In genomic region chr2:145546091-145546490, GRCh38 we compare ENCODE assay signal across 21 cellular contexts.
DNase-seq lines count a peak whose midpoint lies in the region; ATAC-seq and TF ChIP-seq lines count a peak whose summit lies in the region.
"Had no signal": no experiment of that assay in that cellular context is flagged by ENCODE, and none has a peak within 500 bp of the region (broad histone marks: within the 10 kb centered on the region; RNA-seq: fewer than 3 reads in every experiment).

No MANE protein-coding gene starts in this region.

- POLR2A ChIA-PET in HCT116 (lab: Charles Lee): no interaction called here

- TF ChIP-seq CTCF in HCT116 (IDR thresholded peaks at IDR 0.05 in 2 of 3, conservative IDR thresholded peaks at IDR 0.05 in 1 of 3; ENCODE audit: borderline replicate concordance in 1 of 3, insufficient read depth in 1 of 3, low read depth in 2 of 3, low read length in 2 of 3) (peak; percentile 19 to 55 (median 31); a peak in 4 of 6 replicates), astrocyte of the cerebellum (IDR thresholded peaks at IDR 0.05; ENCODE audit: low read depth, low read length, missing control alignments) (peak; percentile 44)

- RAD21 ChIA-PET in HCT116 (lab: Charles Lee; ENCODE audit: low non-redundant PET in 1 of 2, low total read pairs in 2 of 2, uncharacterized antibody in 2 of 2, unreplicated experiment in 2 of 2): no interaction called here

- peak; percentile 63 for ATAC-seq in HCT116
- no peak for ATAC-seq in HG02938 (IDR thresholded peaks at IDR 0.05; ENCODE audit: unreplicated experiment)

- H2AFZ ChIP-seq in HCT116 (ENCODE audit: low read depth, low read length, poor library complexity, severe bottlenecking): no peak overlapping the region
- H2AFZ ChIP-seq: hepatocyte had no signal

- H3K27me3 ChIP-seq in HCT116 (ENCODE audit: insufficient read depth, low read length): no peaks in the 10 kb centered on the region
- H3K27me3 ChIP-seq: hepatocyte had no signal

- DNase-seq in AG20443 (ENCODE audit: low spot score) (peak; percentile 19), HCT116 (ENCODE audit: low read depth, low spot score) (peak; percentile 16), astrocyte of the cerebellum (ENCODE audit: low read depth) (peak; percentile 22), iris pigment epithelial cell (ENCODE audit: low read depth) (peak; percentile 63), 8988T (no peak), pons (ENCODE audit: low spot score) (no peak)
- DNase-seq: activated CD4-positive, alpha-beta T cell treated with anti-CD3 and anti-CD28 coated beads, Interleukin-2, amount 10 ng/mL, durations not matched to agents 24 days and 14 days; activated naive CD8-positive, alpha-beta T cell treated with anti-CD3 and anti-CD28 coated beads for 36 hours; activated T-cell treated with anti-CD3 and anti-CD28 coated beads, Interleukin-2, amount 50 U/mL, for 1 hour; CD8-positive, alpha-beta memory T cell; H9; naive B cell; NCI-H1694 treated with DMSO at 0.1 percent for 48 hours; NCI-H526 treated with DMSO at 0.1 percent for 48 hours; stimulated activated CD4-positive, alpha-beta T cell treated with anti-CD3 and anti-CD28 coated beads, Interleukin-15, amount 100 ng/mL, for 24 hours; substantia nigra; T-helper 2 cell had no signal

- no peaks in the 10 kb centered on the region for H4K20me1 ChIP-seq in HCT116 (ENCODE audit: insufficient read depth)

- H3K4me3 ChIP-seq in HCT116 (replicated peaks in 1 of 2; ENCODE audit: low read depth in 1 of 2, low read length in 2 of 2) (no peak overlapping the region), astrocyte of the cerebellum (ENCODE audit: low read depth, low read length) (no peak overlapping the region)
- H3K4me3 ChIP-seq: hepatocyte, prostate gland had no signal

- H3K79me2 ChIP-seq in HCT116 (ENCODE audit: insufficient read depth, low read length): no peaks in the 10 kb centered on the region
- H3K79me2 ChIP-seq: hepatocyte had no signal

- TF ChIP-seq POLR2A in HCT116 (IDR thresholded peaks at IDR 0.05; ENCODE audit: borderline replicate concordance, extremely low read depth, insufficient read depth, insufficient read length): no peak

- no TSS peak for BruUV-seq in HCT116 (replicated peaks; lab: Mats Ljungman, UMichigan)

- no peaks in the 10 kb centered on the region for H3K9me2 ChIP-seq in HCT116 (ENCODE audit: insufficient read depth)

- H3K4me1 ChIP-seq in HCT116 (ENCODE audit: control insufficient read depth in 1 of 2, insufficient read depth in 2 of 2, low read length in 2 of 2): no peaks in the 10 kb centered on the region
- H3K4me1 ChIP-seq: prostate gland had no signal

- intact Hi-C loops in HCT116 (cut with micrococcal nuclease): no loop called here

- in situ Hi-C loops in astrocyte of the cerebellum (cut with HindIII; ENCODE audit: low sequenced_read_pairs): no loop called here

- CTCF ChIA-PET in HCT116 (lab: Charles Lee): no interaction called here

- no peak overlapping the region for H3K27ac ChIP-seq in HCT116 (ENCODE audit: low read depth, low read length)
- H3K27ac ChIP-seq: hepatocyte, KMS-11, prostate gland had no signal

- TF ChIP-seq RAD21 in HCT116 (IDR thresholded peaks at IDR 0.05; ENCODE audit: low read depth): peak; percentile 24; the same call in 1 of the 2 replicates

- no peak overlapping the region for H3K9ac ChIP-seq in HCT116 (ENCODE audit: low read length)
- H3K9ac ChIP-seq: KMS-11 had no signal

- no peaks in the 10 kb centered on the region for H3K9me3 ChIP-seq in HCT116 (ENCODE audit: control insufficient read depth in 1 of 2, insufficient read depth in 1 of 2, low read depth in 1 of 2, low read length in 2 of 2)
- H3K9me3 ChIP-seq: prostate gland had no signal

- H3K36me3 ChIP-seq in HCT116 (ENCODE audit: control insufficient read depth in 1 of 2, insufficient read depth in 2 of 2, low read length in 2 of 2): no peaks in the 10 kb centered on the region
- H3K36me3 ChIP-seq: prostate gland had no signal

- no peak overlapping the region for H3K4me2 ChIP-seq in HCT116 (ENCODE audit: low read length)
- H3K4me2 ChIP-seq: hepatocyte, KMS-11 had no signal

TF ChIP-seq in HCT116, 20 proteins besides CTCF, POLR2A, EP300 and RAD21:
- TF ChIP-seq FOSL1 (IDR thresholded peaks at IDR 0.05; ENCODE audit: low read depth) (no peak), POLR2AphosphoS5 (IDR thresholded peaks at IDR 0.05; ENCODE audit: low read depth, low read length) (no peak), REST (IDR thresholded peaks at IDR 0.05; ENCODE audit: low read depth) (no peak)
TF ChIP-seq in HCT116: peak in this region for 0.

Comparison
In these comparisons a context has a peak if more than half of its experiments do, and no peak if none do; other contexts are left out.
1. DNase-seq: peak in AG20443 (single experiment), HCT116 (single experiment), astrocyte of the cerebellum (single experiment) and iris pigment epithelial cell (single experiment); none in 8988T (single experiment) and pons (single experiment).